14 cellular contexts compared by ENCODE assay signal in the genomic region with DNA sequence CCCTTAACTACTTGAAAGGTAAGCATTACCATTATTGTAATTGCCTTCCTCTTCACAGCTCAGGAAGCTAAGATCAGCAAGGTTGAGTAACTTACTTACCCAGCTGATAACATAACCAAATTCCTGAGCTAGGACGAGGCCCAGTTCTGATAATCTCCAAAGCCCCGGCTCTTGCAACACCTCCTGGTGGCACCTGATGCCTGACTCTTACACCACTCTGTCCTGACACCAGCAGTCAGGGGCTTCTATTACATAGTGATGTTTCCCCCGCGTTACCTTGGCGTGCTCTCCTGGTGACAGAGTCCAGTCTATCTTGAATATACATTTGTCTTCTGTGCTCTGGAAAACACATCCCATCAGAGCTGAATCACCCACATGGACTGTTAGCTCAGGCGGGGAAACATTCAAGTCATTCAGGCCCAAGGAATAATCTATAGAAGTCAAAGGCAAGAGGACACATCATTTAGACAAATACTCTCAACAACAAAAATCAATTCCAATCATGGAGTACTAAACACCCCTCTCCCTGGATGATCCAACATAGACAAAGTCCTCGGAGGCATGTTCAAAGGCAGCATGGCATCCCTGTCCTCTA. TPM values are rescaled to one million over a fixed set of nuclear protein-coding genes. Genes with fewer than 3 reads are reported as not detected.
DNase-seq lines count a peak whose midpoint lies in the region; ATAC-seq and TF ChIP-seq lines count a peak whose summit lies in the region.
"Had no signal": no experiment of that assay in that cellular context is flagged by ENCODE, and none has a peak within 500 bp of the region (broad histone marks: within the 10 kb centered on the region; RNA-seq: fewer than 3 reads in every experiment).

No MANE protein-coding gene starts in this region.

- H4K91ac ChIP-seq in mesenchymal stem cell (ENCODE audit: low read length): no peak overlapping the region

- H3K4me3 ChIP-seq in CD4-positive, CD25-positive, alpha-beta regulatory T cell (ENCODE audit: low read depth, low read length): no peak overlapping the region
- H3K4me3 ChIP-seq in liver (ENCODE audit: low read depth in 1 of 3, low read length in 3 of 3) (no peak overlapping the region), mesenchymal stem cell (ENCODE audit: insufficient read depth in 1 of 2, low read depth in 1 of 2, low read length in 2 of 2) (no peak overlapping the region)

- no peak overlapping the region for H4K8ac ChIP-seq in mesenchymal stem cell (ENCODE audit: low read length)

- TF ChIP-seq CTCF in liver (IDR thresholded peaks at IDR 0.05; ENCODE audit: low read depth, low read length, missing input control): no peak

- TF ChIP-seq RAD21 in liver (IDR thresholded peaks at IDR 0.05): peak; percentile 45 to 47

- no peak overlapping the region for H2BK120ac ChIP-seq in mesenchymal stem cell (ENCODE audit: low read depth, low read length)

- no peak for DNase-seq in CD4-positive, CD25-positive, alpha-beta regulatory T cell
- peak; percentile 56 for DNase-seq in KBM-7
- peak; percentile 65 for DNase-seq in amniotic epithelial cell (ENCODE audit: low read depth)
- no peak for DNase-seq in mesenchymal stem cell
- DNase-seq in SK-N-DZ (ENCODE audit: low spot score): no peak
- DNase-seq: activated CD4-positive, alpha-beta T cell treated with anti-CD3 and anti-CD28 coated beads for 48 hours; NCI-H446; substantia nigra had no signal

- no peak overlapping the region for H3K4me3 Mint-ChIP-seq in CD4-positive, CD25-positive, alpha-beta regulatory T cell

- no peak overlapping the region for H2BK12ac ChIP-seq in mesenchymal stem cell (ENCODE audit: low read length in 2 of 2)

- peak overlapping the region in 2 of 3 donors; percentile 83 to 93 for H3K27ac Mint-ChIP-seq in CD4-positive, CD25-positive, alpha-beta regulatory T cell

- no peaks in the 10 kb centered on the region for H3K27me3 Mint-ChIP-seq in CD4-positive, CD25-positive, alpha-beta regulatory T cell

- no peak overlapping the region for H3K14ac ChIP-seq in mesenchymal stem cell (ENCODE audit: low read length in 2 of 2)

- WGBS in liver: 56% methylated on average over 7 of the region's 7 CpGs
- WGBS in mesenchymal stem cell: 71% methylated on average over 7 of the region's 7 CpGs

- H3K27me3 ChIP-seq in CD4-positive, CD25-positive, alpha-beta regulatory T cell (ENCODE audit: control insufficient read depth, insufficient read depth, low read length): no peaks in the 10 kb centered on the region
- H3K27me3 ChIP-seq in liver (ENCODE audit: control insufficient read depth in 4 of 4, insufficient read depth in 4 of 4, low read length in 3 of 4) (no peaks in the 10 kb centered on the region), mesenchymal stem cell (ENCODE audit: control insufficient read depth in 1 of 2, insufficient read depth in 1 of 2, low read length in 2 of 2) (peaks cover 70 to 91% of the 10 kb centered on the region in 2 experiments)

- no peak overlapping the region for H2BK5ac ChIP-seq in mesenchymal stem cell (ENCODE audit: low read depth, low read length, poor library complexity, severe bottlenecking)

- H3K23ac ChIP-seq in mesenchymal stem cell (ENCODE audit: low read length in 2 of 2): peak overlapping the region in 1 of 2 experiments; percentile 85

- no peak overlapping the region for H3K4ac ChIP-seq in mesenchymal stem cell (ENCODE audit: low read depth in 1 of 2, low read length in 2 of 2)

- no peak overlapping the region for H2AK5ac ChIP-seq in mesenchymal stem cell (ENCODE audit: low read length, severe bottlenecking)

- H3K9me3 Mint-ChIP-seq in CD4-positive, CD25-positive, alpha-beta regulatory T cell: peaks cover 0 to 2% (median 0%) of the 10 kb centered on the region in 7 donors

- no peak overlapping the region for H2BK15ac ChIP-seq in mesenchymal stem cell (ENCODE audit: low read depth, poor library complexity, severe bottlenecking)

- H3K4me2 ChIP-seq in mesenchymal stem cell (ENCODE audit: low read length, poor library complexity, severe bottlenecking): no peak overlapping the region

- peaks cover 48% of the 10 kb centered on the region for H3K4me1 ChIP-seq in CD4-positive, CD25-positive, alpha-beta regulatory T cell (ENCODE audit: control insufficient read depth, insufficient read depth, low read length, poor library complexity, severe bottlenecking)
- H3K4me1 ChIP-seq in liver (ENCODE audit: control insufficient read depth in 4 of 4, insufficient read depth in 4 of 4, low read length in 3 of 4): peaks cover 9 to 28% (median 19%) of the 10 kb centered on the region in 4 donors
- H3K4me1 ChIP-seq in mesenchymal stem cell (ENCODE audit: control insufficient read depth, insufficient read depth, low read depth, low read length): no peaks in the 10 kb centered on the region

- in situ Hi-C loops in KBM-7 (cut with MboI; ENCODE audit: low pct_unique_long_range_greater_than_20kb, low sequenced_read_pairs): no loop called here

- no peak overlapping the region for H3K27ac ChIP-seq in CD4-positive, CD25-positive, alpha-beta regulatory T cell (ENCODE audit: insufficient read depth, low read length, poor library complexity, severe bottlenecking)
- H3K27ac ChIP-seq in liver (ENCODE audit: low read depth in 1 of 2, low read length in 2 of 2) (peak overlapping the region; percentile 1 to 62), mesenchymal stem cell (ENCODE audit: low read length, poor library complexity, severe bottlenecking) (no peak overlapping the region)

- H2AFZ ChIP-seq in mesenchymal stem cell (ENCODE audit: low read depth, low read length): no peak overlapping the region

- H3K9ac ChIP-seq in liver (ENCODE audit: low read depth in 1 of 2, low read length in 2 of 2) (no peak overlapping the region), mesenchymal stem cell (ENCODE audit: low read length) (no peak overlapping the region)

- no peak overlapping the region for H3K18ac ChIP-seq in mesenchymal stem cell (ENCODE audit: low read depth in 1 of 2, low read length in 2 of 2)

- H3K36me3 Mint-ChIP-seq in CD4-positive, CD25-positive, alpha-beta regulatory T cell: peaks cover 53% of the 10 kb centered on the region

- ATAC-seq in CD4-positive, CD25-positive, alpha-beta regulatory T cell (ENCODE audit: low read depth in 2 of 2): no peak
- no peak for ATAC-seq in HG02852 (IDR thresholded peaks at IDR 0.05; ENCODE audit: unreplicated experiment)
- no peak for ATAC-seq in HG02973 (IDR thresholded peaks at IDR 0.05; ENCODE audit: unreplicated experiment)
- ATAC-seq: HCT116 had no signal

- H3K9me3 ChIP-seq in CD4-positive, CD25-positive, alpha-beta regulatory T cell (ENCODE audit: control insufficient read depth in 2 of 2, low read length in 2 of 2): no peaks in the 10 kb centered on the region
- H3K9me3 ChIP-seq in liver (ENCODE audit: control insufficient read depth in 4 of 4, low read length in 3 of 4): no peaks in the 10 kb centered on the region
- H3K9me3 ChIP-seq in mesenchymal stem cell (ENCODE audit: control insufficient read depth, low read length): no peaks in the 10 kb centered on the region

- peaks cover 20 to 71% (median 50%) of the 10 kb centered on the region in 4 donors for H3K4me1 Mint-ChIP-seq in CD4-positive, CD25-positive, alpha-beta regulatory T cell

- peaks cover 56% of the 10 kb centered on the region for H3K36me3 ChIP-seq in CD4-positive, CD25-positive, alpha-beta regulatory T cell (ENCODE audit: control insufficient read depth, insufficient read depth, low read length)
- H3K36me3 ChIP-seq in liver (ENCODE audit: control insufficient read depth in 4 of 4, insufficient read depth in 3 of 4, low read depth in 1 of 4, low read length in 3 of 4): no peaks in the 10 kb centered on the region
- H3K36me3 ChIP-seq in mesenchymal stem cell (ENCODE audit: control insufficient read depth in 1 of 2, insufficient read depth in 2 of 2, low read depth in 1 of 2, low read length in 2 of 2): no peaks in the 10 kb centered on the region

- H3K79me1 ChIP-seq in mesenchymal stem cell (replicated peaks; ENCODE audit: low read length, poor library complexity, severe bottlenecking): no peaks in the 10 kb centered on the region

RNA-seq across cellular contexts. Expression of a gene that starts 12.6 kb away (rescaled TPM):
- total RNA-seq in CD4-positive, CD25-positive, alpha-beta regulatory T cell: 71.5 TPM
- polyA plus RNA-seq in CD4-positive, CD25-positive, alpha-beta regulatory T cell: 100 to 1,000 TPM; 169 to 200 (median 174) TPM
- total RNA-seq in liver: 10 to 100 TPM in 1 of 2 donors, 1 to 10 TPM in 1; 9.6 to 13.5 TPM
- 1 to 10 TPM; 2.2 to 3.4 TPM for polyA plus RNA-seq in liver
- not detected for polyA plus RNA-seq in mesenchymal stem cell (2013, experiment 1 of 2)
- not detected for polyA plus RNA-seq in mesenchymal stem cell (2013, experiment 2 of 2)
- polyA plus RNA-seq in SK-N-DZ (2014; cell fraction: cytosol; rRNA removed): not detected in 2 replicates
- polyA plus RNA-seq in SK-N-DZ (2014; cell fraction: nucleus; rRNA removed): not detected in 2 replicates
- total RNA-seq: astrocyte, epithelial cell of proximal tubule had no signal

RNA-seq across cellular contexts. Expression of a gene that starts 35.8 kb away (rescaled TPM):
- not detected for total RNA-seq in CD4-positive, CD25-positive, alpha-beta regulatory T cell
- polyA plus RNA-seq in CD4-positive, CD25-positive, alpha-beta regulatory T cell: not detected
- under 1 TPM in 1 of 2 donors, not detected in 1; 0.05 TPM for total RNA-seq in liver
- under 1 TPM in 1 of 2 donors, not detected in 1; 0.01 TPM for polyA plus RNA-seq in liver
- polyA plus RNA-seq in mesenchymal stem cell (2013, experiment 1 of 2): 0.01 TPM
- polyA plus RNA-seq in mesenchymal stem cell (2013, experiment 2 of 2): 0.01 TPM
- not detected in 2 replicates for polyA plus RNA-seq in SK-N-DZ (2014; cell fraction: cytosol; rRNA removed)
- polyA plus RNA-seq in SK-N-DZ (2014; cell fraction: nucleus; rRNA removed): not detected in 2 replicates

RNA-seq across cellular contexts. Expression of a gene that starts 39.9 kb away (rescaled TPM):
- 16.1 TPM for total RNA-seq in CD4-positive, CD25-positive, alpha-beta regulatory T cell
- 10 to 100 TPM in 1 of 4 donors, 1 to 10 TPM in 3; 4.5 to 12.2 (median 6.3) TPM for polyA plus RNA-seq in CD4-positive, CD25-positive, alpha-beta regulatory T cell
- total RNA-seq in liver: 1 to 10 TPM; 4.1 to 6.9 TPM
- polyA plus RNA-seq in liver: 1 to 10 TPM; 2.5 to 2.9 TPM
- 0.15 TPM for polyA plus RNA-seq in mesenchymal stem cell (2013, experiment 1 of 2)
- 0.11 TPM for polyA plus RNA-seq in mesenchymal stem cell (2013, experiment 2 of 2)
- polyA plus RNA-seq in SK-N-DZ (2014; cell fraction: cytosol; rRNA removed): not detected in 2 replicates
- polyA plus RNA-seq in SK-N-DZ (2014; cell fraction: nucleus; rRNA removed): not detected in 2 replicates

RNA-seq across cellular contexts. Expression of a gene that starts 51.9 kb away (rescaled TPM):
- total RNA-seq in CD4-positive, CD25-positive, alpha-beta regulatory T cell: 1.0 TPM
- under 1 TPM in 1 of 4 donors, not detected in 3; 0.37 TPM for polyA plus RNA-seq in CD4-positive, CD25-positive, alpha-beta regulatory T cell
- 10 to 100 TPM; 14.4 to 17.2 TPM for total RNA-seq in liver
- 1 to 10 TPM; 8.4 to 9.3 TPM for polyA plus RNA-seq in liver
- polyA plus RNA-seq in mesenchymal stem cell (2013, experiment 1 of 2): not detected
- 0.03 TPM for polyA plus RNA-seq in mesenchymal stem cell (2013, experiment 2 of 2)
- not detected in 2 replicates for polyA plus RNA-seq in SK-N-DZ (2014; cell fraction: cytosol; rRNA removed)
- polyA plus RNA-seq in SK-N-DZ (2014; cell fraction: nucleus; rRNA removed): not detected in 2 replicates

RNA-seq across cellular contexts. Expression of a gene that starts 59.6 kb away (rescaled TPM):
- not detected for total RNA-seq in CD4-positive, CD25-positive, alpha-beta regulatory T cell
- not detected for polyA plus RNA-seq in CD4-positive, CD25-positive, alpha-beta regulatory T cell
- under 1 TPM; 0.05 to 0.67 TPM for total RNA-seq in liver
- under 1 TPM in 1 of 2 donors, not detected in 1; 0.42 TPM for polyA plus RNA-seq in liver
- 0.01 TPM for polyA plus RNA-seq in mesenchymal stem cell (2013, experiment 1 of 2)
- polyA plus RNA-seq in mesenchymal stem cell (2013, experiment 2 of 2): not detected
- polyA plus RNA-seq in SK-N-DZ (2014; cell fraction: cytosol; rRNA removed): not detected in 2 replicates
- not detected in 2 replicates for polyA plus RNA-seq in SK-N-DZ (2014; cell fraction: nucleus; rRNA removed)

Comparison
In these comparisons a context has a peak if more than half of its experiments do, and no peak if none do; other contexts are left out.
1. DNase-seq: peak in KBM-7 (single experiment) and amniotic epithelial cell (single experiment); none in CD4-positive, CD25-positive, alpha-beta regulatory T cell (0 of 3), mesenchymal stem cell (single experiment) and SK-N-DZ (single experiment).
2. H3K27ac ChIP-seq: peak in liver (2 of 2); none in CD4-positive, CD25-positive, alpha-beta regulatory T cell (single experiment) and mesenchymal stem cell (single experiment).